Comparison of ENCODE assay signal across 1 cellular context in genomic region chr5:150077060-150077459, GRCh38.
TF ChIP-seq lines count a peak whose summit lies in the region.

No MANE protein-coding gene starts in this region.

TF ChIP-seq in GM23338, 12 proteins besides CTCF, POLR2A, EP300 and RAD21 (continued from another document):
- TF ChIP-seq REST (IDR thresholded peaks at IDR 0.05; ENCODE audit: unreplicated experiment) = no peak
- no peak for TF ChIP-seq ZNF114 (CRISPR knock-in tag; IDR thresholded peaks at IDR 0.05)
- TF ChIP-seq EZH2 (IDR thresholded peaks at IDR 0.05; ENCODE audit: low read depth, unreplicated experiment) = no peak
- TF ChIP-seq EZH2phosphoT487 (IDR thresholded peaks at IDR 0.05; ENCODE audit: unreplicated experiment) = no peak
- TF ChIP-seq POLR2AphosphoS5 (IDR thresholded peaks at IDR 0.05; ENCODE audit: low read depth) = no peak
TF ChIP-seq in GM23338: peak in this region for 0.
